Comparison of ENCODE assay signal across 12 cellular contexts in the genomic region with DNA sequence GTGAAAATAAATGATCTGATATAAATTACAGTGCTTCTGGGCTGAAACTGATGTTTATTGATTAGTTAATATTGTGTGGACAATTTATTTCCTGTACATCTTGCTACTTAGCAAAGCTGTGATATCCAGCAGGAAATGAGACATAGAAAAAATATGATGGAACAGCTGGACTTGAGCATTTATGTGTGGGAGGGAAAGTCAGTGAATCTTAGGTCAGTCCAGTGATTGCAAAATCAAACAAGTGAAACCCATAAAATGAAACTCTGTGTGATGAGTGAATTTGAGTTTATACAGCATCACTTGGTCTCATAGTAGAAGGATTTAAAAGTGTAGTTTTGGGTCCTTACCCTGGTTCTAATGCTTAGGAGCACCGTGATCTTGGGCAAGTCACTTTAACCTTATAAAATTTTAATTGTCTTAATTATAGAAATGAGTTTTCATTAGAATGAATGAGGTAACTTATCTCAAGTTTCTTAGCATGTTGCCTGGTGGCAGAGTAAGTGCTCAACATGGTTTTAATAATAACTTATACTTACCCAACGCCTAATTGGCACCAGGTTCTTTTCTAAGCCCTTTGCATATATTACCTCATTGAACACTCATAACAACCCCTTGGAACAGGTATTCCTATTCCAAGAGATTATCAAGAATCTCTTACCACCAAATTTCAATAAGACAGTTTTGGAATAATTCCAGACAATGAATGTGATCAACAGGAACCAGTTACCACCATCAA.
DNase-seq lines count a peak whose midpoint lies in the region; ATAC-seq, FAIRE-seq and TF ChIP-seq lines count a peak whose summit lies in the region.
"Had no signal": no experiment of that assay in that cellular context is flagged by ENCODE, and none has a peak within 500 bp of the region (broad histone marks: within the 10 kb centered on the region; RNA-seq: fewer than 3 reads in every experiment).

No MANE protein-coding gene starts in this region.

- no peaks in the 10 kb centered on the region for H3K27me3 ChIP-seq in bronchial epithelial cell (ENCODE audit: control insufficient read depth, insufficient read depth, low read length)

- POLR2A ChIA-PET in A549 (lab: Yijun Ruan, JAX), result no interaction called here
- POLR2A ChIA-PET in HEK293 (lab: Yijun Ruan, JAX), result no interaction called here

- H3K27ac ChIP-seq in A549, result no peak overlapping the region
- no peak overlapping the region for H3K27ac ChIP-seq in HEK293 (ENCODE audit: extremely low read depth, low read depth, low read length)
- H3K27ac ChIP-seq: C4-2B had no signal

- DNase-seq in A549 (ENCODE audit: low read depth in 1 of 2, low spot score in 1 of 2) (peak in 1 of 2 experiments; percentile 14), bronchial epithelial cell (ENCODE audit: low read depth) (peak; percentile 97), T-helper 9 cell (no peak), mesenteric fat pad (ENCODE audit: low spot score) (no peak), occipital lobe (lab: John Stamatoyannopoulos, UW) (no peak)
- DNase-seq: activated B cell treated with CpG ODN at 0.5 μM for 24 hours, activated gamma-delta T cell treated with Interleukin-2 at 50 U/mL for 16 hours, substantia nigra had no signal

- ATAC-seq in A549, result no peak
- ATAC-seq in HG03439 (IDR thresholded peaks at IDR 0.05; ENCODE audit: unreplicated experiment), result no peak

- H3K36me3 ChIP-seq in HEK293 (ENCODE audit: control insufficient read depth in 2 of 2, insufficient read depth in 1 of 2, low read length in 2 of 2), result no peaks in the 10 kb centered on the region
- no peaks in the 10 kb centered on the region for H3K36me3 ChIP-seq in bronchial epithelial cell (ENCODE audit: control insufficient read depth, insufficient read depth, low read length)

- H3K9me3 ChIP-seq in A549, result no peaks in the 10 kb centered on the region
- no peaks in the 10 kb centered on the region for H3K9me3 ChIP-seq in HEK293 (ENCODE audit: control insufficient read depth, insufficient read depth, low read depth, low read length)

- TF ChIP-seq EP300 in A549 (IDR thresholded peaks at IDR 0.05), result no peak

- H3K4me3 ChIP-seq in A549 (no peak overlapping the region), HEK293 (ENCODE audit: low read depth, low read length) (no peak overlapping the region), bronchial epithelial cell (ENCODE audit: low read depth, low read length) (no peak overlapping the region)

- FAIRE-seq in A549 (lab: Jason Lieb, UNC), result peak; percentile 51
- no peak for FAIRE-seq in bronchial epithelial cell (lab: Jason Lieb, UNC)
- FAIRE-seq in islet of Langerhans (lab: Jason Lieb, UNC), result peak; percentile 55

- no peak for TF ChIP-seq RAD21 in A549 (conservative IDR thresholded peaks at IDR 0.05 in 1 of 2, IDR thresholded peaks at IDR 0.05 in 1 of 2)

- no peak for TF ChIP-seq CTCF in A549 (IDR thresholded peaks at IDR 0.05)
- TF ChIP-seq CTCF in HEK293 (tag by site-specific recombination; IDR thresholded peaks at IDR 0.05), result no peak
- no peak for TF ChIP-seq CTCF in bronchial epithelial cell (IDR thresholded peaks at IDR 0.05; ENCODE audit: insufficient read depth, low read length, severe bottlenecking)

- CTCF ChIA-PET in A549 (lab: Yijun Ruan, JAX) (no interaction called here), HEK293 (lab: Yijun Ruan, JAX) (no interaction called here)

- WGBS in A549 (ENCODE audit: missing lambda C conversion rate), result 2% methylated on average over 2 of the region's 2 CpGs

- TF ChIP-seq POLR2A in A549 (IDR thresholded peaks at IDR 0.05; ENCODE audit: low read length), result no peak

- H3K4me1 ChIP-seq in A549, result no peaks in the 10 kb centered on the region
- no peaks in the 10 kb centered on the region for H3K4me1 ChIP-seq in HEK293 (ENCODE audit: control insufficient read depth, insufficient read depth, low read length)

- H3K4me2 ChIP-seq in A549, result no peak overlapping the region

TF ChIP-seq in A549, 52 proteins besides CTCF, POLR2A, EP300 and RAD21:
- no peak for TF ChIP-seq EHMT2 (IDR thresholded peaks at IDR 0.05; ENCODE audit: low read depth)
- 0 out of 4 replicates have a peak, but pooled peaks of 1 of the 2 experiments have one; percentile 21 for TF ChIP-seq CEBPB (IDR thresholded peaks at IDR 0.05)

TF ChIP-seq in HEK293, 187 proteins besides CTCF, POLR2A, EP300 and RAD21:
- TF ChIP-seq ZFHX2 (tag by site-specific recombination; conservative IDR thresholded peaks at IDR 0.05) (peak; percentile 35), ZNF426 (tag by site-specific recombination; IDR thresholded peaks at IDR 0.05) (no peak), PRDM1 (tag by site-specific recombination; IDR thresholded peaks at IDR 0.05) (peak; percentile 27; the same call in 1 of the 2 replicates)
